ENCODE assay signal across 9 cellular contexts in the genomic region with DNA sequence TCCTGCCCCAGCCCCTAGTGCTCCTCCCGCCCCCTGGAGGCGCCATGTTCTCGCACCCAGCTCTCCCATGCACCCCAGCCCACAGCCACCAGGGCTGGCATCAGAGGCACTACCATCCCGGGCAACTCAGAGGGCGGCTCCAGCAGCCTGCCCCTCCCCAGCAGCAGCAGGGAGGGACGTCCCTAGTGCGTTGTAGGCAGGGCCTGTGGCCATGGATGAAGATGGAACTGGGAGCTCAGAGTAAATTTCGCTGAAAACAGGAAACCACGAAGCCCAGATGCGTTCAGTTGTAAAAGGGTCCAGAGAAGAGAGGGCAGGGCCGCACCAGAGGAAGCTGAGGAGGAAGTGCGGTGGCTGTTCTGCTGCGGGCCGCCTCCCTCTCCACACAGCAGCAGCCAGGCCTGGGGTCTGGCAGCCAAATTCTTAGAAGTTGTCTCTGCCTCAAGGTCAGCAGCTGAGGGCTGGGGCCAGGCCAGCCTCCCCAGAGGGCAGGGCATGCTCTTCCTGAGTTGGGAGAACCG. TPM values are rescaled to one million over a fixed set of nuclear protein-coding genes. Genes with fewer than 3 reads are reported as not detected.
DNase-seq lines count a peak whose midpoint lies in the region; ATAC-seq, FAIRE-seq and TF ChIP-seq lines count a peak whose summit lies in the region.
"Had no signal": no experiment of that assay in that cellular context is flagged by ENCODE, and none has a peak within 500 bp of the region (broad histone marks: within the 10 kb centered on the region; RNA-seq: fewer than 3 reads in every experiment).

No MANE protein-coding gene starts in this region.

- H3K36me3 ChIP-seq in right atrium auricular region, result peaks cover 26% of the 10 kb centered on the region

- ATAC-seq in HG03439 (IDR thresholded peaks at IDR 0.05; ENCODE audit: unreplicated experiment) (no peak), HG03196 (IDR thresholded peaks at IDR 0.05; ENCODE audit: unreplicated experiment) (no peak)

- H3K27me3 ChIP-seq in right atrium auricular region, result no peaks in the 10 kb centered on the region

- no peak overlapping the region for H3K4me3 ChIP-seq in right atrium auricular region

- peak; percentile 80 for FAIRE-seq in GM19239 (lab: Jason Lieb, UNC)

- peak overlapping the region; percentile 67 to 74 for H3K27ac ChIP-seq in right atrium auricular region

- no peaks in the 10 kb centered on the region for H3K9me3 ChIP-seq in right atrium auricular region

- DNase-seq in GM19239 (ENCODE audit: insufficient read length, low spot score) (peak; percentile 59), MV-4-11 (lab: John Stamatoyannopoulos, UW) (peak; percentile 100), right atrium auricular region (ENCODE audit: low spot score) (peak; percentile 82), NCI-H1105 treated with DMSO at 0.1 percent for 48 hours (lab: John Stamatoyannopoulos, UW) (no peak)
- peak; percentile 78 to 85 for DNase-seq in activated T-cell treated with anti-CD3 and anti-CD28 coated beads, Interleukin-2, amount 50 U/mL, for 48 hours
- peak; percentile 53 to 74 for DNase-seq in stimulated activated CD4-positive, alpha-beta T cell treated with anti-CD3 and anti-CD28 coated beads, Interleukin-4, amount 100 ng/mL, for 4 hours

- peaks cover 0 to 72% of the 10 kb centered on the region in 2 donors for H3K4me1 ChIP-seq in right atrium auricular region

- no peak for TF ChIP-seq CTCF in right atrium auricular region (IDR thresholded peaks at IDR 0.05)

RNA-seq across cellular contexts. Expression of gene VSIR, which starts 24.6 kb away (rescaled TPM):
- 10 to 100 TPM; 36.1 to 56.0 TPM for total RNA-seq in right atrium auricular region

RNA-seq across cellular contexts. Expression of gene C10orf105, which starts 29.2 kb away (rescaled TPM):
- total RNA-seq in right atrium auricular region, result 1 to 10 TPM in 1 of 2 donors, not detected in 1; 1.3 TPM
- total RNA-seq: NCI-H460 had no signal
